Comparison of ENCODE assay signal across 8 cellular contexts in the genomic region with DNA sequence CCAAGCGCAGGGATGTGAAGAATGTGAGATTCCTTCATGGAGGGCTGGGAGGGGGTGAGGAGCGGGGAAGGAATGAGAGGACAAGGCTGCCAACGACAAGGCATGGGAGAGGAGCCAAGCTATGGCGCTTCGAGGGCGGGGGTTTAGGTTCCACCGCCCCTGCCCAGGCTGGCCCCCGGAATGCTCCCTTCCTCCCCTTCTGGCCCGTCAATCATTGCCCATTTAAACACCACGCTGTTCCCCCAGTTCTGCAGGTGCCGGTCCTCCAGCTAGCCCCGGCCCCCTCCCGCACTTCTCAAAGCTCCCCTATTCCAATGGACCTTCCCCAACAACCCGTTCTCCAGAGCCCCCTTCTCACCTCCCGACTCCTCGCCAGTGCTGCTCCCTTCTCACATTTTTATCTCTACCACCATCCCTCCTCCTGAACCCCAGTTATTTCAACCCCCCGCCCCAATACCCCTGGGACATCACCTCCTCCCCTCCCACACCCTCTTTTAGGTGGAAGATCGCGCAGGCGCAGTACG. TPM values are rescaled to one million over a fixed set of nuclear protein-coding genes. Genes with fewer than 3 reads are reported as not detected.
DNase-seq lines count a peak whose midpoint lies in the region; ATAC-seq and TF ChIP-seq lines count a peak whose summit lies in the region.

No MANE protein-coding gene starts in this region.

- H3K36me3 Mint-ChIP-seq in natural killer cell treated with Interleukin-12 subunit alpha and Interleukin-12 subunit beta and Interleukin-15 and Interleukin-18, amount 100 ng/mL, for 72 hours, result no peaks in the 10 kb centered on the region

- TF ChIP-seq CTCF in VCaP (conservative IDR thresholded peaks at IDR 0.05), result no peak
- no peak for TF ChIP-seq CTCF in fibroblast of mammary gland (conservative IDR thresholded peaks at IDR 0.05; ENCODE audit: control insufficient read depth, insufficient read depth, low read depth, low read length)

- no peaks in the 10 kb centered on the region for H3K27me3 Mint-ChIP-seq in natural killer cell treated with Interleukin-12 subunit alpha and Interleukin-12 subunit beta and Interleukin-15 and Interleukin-18, amount 100 ng/mL, for 72 hours

- H3K27ac Mint-ChIP-seq in natural killer cell treated with Interleukin-12 subunit alpha and Interleukin-12 subunit beta and Interleukin-15 and Interleukin-18, amount 100 ng/mL, for 72 hours, result peak overlapping the region; percentile 98 to 100

- H3K4me1 Mint-ChIP-seq in natural killer cell treated with Interleukin-12 subunit alpha and Interleukin-12 subunit beta and Interleukin-15 and Interleukin-18, amount 100 ng/mL, for 72 hours (ENCODE audit: low read depth in 2 of 2), result peaks cover 38 to 48% of the 10 kb centered on the region in 2 donors

- H3K4me3 ChIP-seq in fibroblast of mammary gland (ENCODE audit: control insufficient read depth, low read depth, low read length), result peak overlapping the region; percentile 94

- ATAC-seq in GM18907 (IDR thresholded peaks at IDR 0.05; ENCODE audit: unreplicated experiment) (peak; percentile 25), HG03432 (IDR thresholded peaks at IDR 0.05; ENCODE audit: unreplicated experiment) (peak; percentile 27), HG02970 (IDR thresholded peaks at IDR 0.05; ENCODE audit: low FRiP score, unreplicated experiment) (no peak)
- peak; percentile 42 to 64 for ATAC-seq in natural killer cell treated with Interleukin-12 subunit alpha and Interleukin-12 subunit beta and Interleukin-15 and Interleukin-18, amount 100 ng/mL, for 72 hours

- peak overlapping the region; percentile 99 for H3K4me3 Mint-ChIP-seq in natural killer cell treated with Interleukin-12 subunit alpha and Interleukin-12 subunit beta and Interleukin-15 and Interleukin-18, amount 100 ng/mL, for 72 hours

- peak overlapping the region; percentile 98 for H3K27ac ChIP-seq in VCaP

- H3K9me3 Mint-ChIP-seq in natural killer cell treated with Interleukin-12 subunit alpha and Interleukin-12 subunit beta and Interleukin-15 and Interleukin-18, amount 100 ng/mL, for 72 hours, result no peaks in the 10 kb centered on the region

- DNase-seq in C1 segment of cervical spinal cord (lab: John Stamatoyannopoulos, UW), result peak in 9 of 14 donors; percentile 37 to 70 (median 56)
- peak; percentile 60 for DNase-seq in fibroblast of mammary gland (ENCODE audit: low read depth)
- no peak for DNase-seq in natural killer cell treated with Interleukin-12 subunit alpha and Interleukin-12 subunit beta and Interleukin-15 and Interleukin-18, amount 100 ng/mL, for 72 hours (ENCODE audit: low spot score)
- no peak for DNase-seq in stimulated activated CD4-positive, alpha-beta T cell treated with anti-CD3 and anti-CD28 coated beads, Interleukin-4, amount 100 ng/mL, for 1 hour

RNA-seq across cellular contexts. Expression of a gene that starts 0.4 kb away (rescaled TPM):
- total RNA-seq in natural killer cell treated with Interleukin-12 subunit alpha and Interleukin-12 subunit beta and Interleukin-15 and Interleukin-18, amount 100 ng/mL, for 72 hours, result 10 to 100 TPM; 34.1 to 48.8 TPM

RNA-seq across cellular contexts. Expression of a gene that starts 2.8 kb away (rescaled TPM):
- 10 to 100 TPM; 66.3 to 81.6 TPM for total RNA-seq in natural killer cell treated with Interleukin-12 subunit alpha and Interleukin-12 subunit beta and Interleukin-15 and Interleukin-18, amount 100 ng/mL, for 72 hours

RNA-seq across cellular contexts. Expression of a gene that starts 8.6 kb away (rescaled TPM):
- 1 to 10 TPM in 1 of 2 donors, under 1 TPM in 1; 0.50 to 1.4 TPM for total RNA-seq in natural killer cell treated with Interleukin-12 subunit alpha and Interleukin-12 subunit beta and Interleukin-15 and Interleukin-18, amount 100 ng/mL, for 72 hours

RNA-seq across cellular contexts. Expression of a gene that starts 32.0 kb away (rescaled TPM):
- 100 to 1,000 TPM; 102 to 166 TPM for total RNA-seq in natural killer cell treated with Interleukin-12 subunit alpha and Interleukin-12 subunit beta and Interleukin-15 and Interleukin-18, amount 100 ng/mL, for 72 hours

RNA-seq across cellular contexts. Expression of a gene that starts 36.9 kb away (rescaled TPM):
- 10 to 100 TPM; 59.3 to 99.3 TPM for total RNA-seq in natural killer cell treated with Interleukin-12 subunit alpha and Interleukin-12 subunit beta and Interleukin-15 and Interleukin-18, amount 100 ng/mL, for 72 hours

Comparison
In these comparisons a context has a peak if more than half of its experiments do, and no peak if none do; other contexts are left out.
1. DNase-seq: peak in C1 segment of cervical spinal cord (9 of 14) and fibroblast of mammary gland (single experiment); none in natural killer cell treated with Interleukin-12 subunit alpha and Interleukin-12 subunit beta and Interleukin-15 and Interleukin-18, amount 100 ng/mL, for 72 hours (single experiment) and stimulated activated CD4-positive, alpha-beta T cell treated with anti-CD3 and anti-CD28 coated beads, Interleukin-4, amount 100 ng/mL, for 1 hour (single experiment).